ENCODE assay signal across 1 cellular context in genomic region chr4:71006203-71006907, GRCh38.
A peak's percentile ranks its signal among the peaks of the same experiment; 100 is the strongest.
TF ChIP-seq lines count a peak whose summit lies in the region.

No MANE protein-coding gene starts in this region.

TF ChIP-seq in GM12878, 131 proteins besides CTCF, POLR2A, EP300 and RAD21 (continued from another document):
- TF ChIP-seq PKNOX1 (IDR thresholded peaks at IDR 0.05) (peak; percentile 91), ATF2 (IDR thresholded peaks at IDR 0.05; ENCODE audit: low read length) (peak; percentile 74; the same call in 1 of the 2 replicates), NKRF (conservative IDR thresholded peaks at IDR 0.05) (no peak), SPI1 (IDR thresholded peaks at IDR 0.05; ENCODE audit: borderline replicate concordance, insufficient read depth, low read depth, low read length) (peak; percentile 45; the same call in 1 of the 2 replicates), NFIC (IDR thresholded peaks at IDR 0.05; ENCODE audit: low read depth, low read length) (peak; percentile 84), POU2F2 (IDR thresholded peaks at IDR 0.05; ENCODE audit: borderline replicate concordance, low read depth, low read length) (no peak), TCF7 (IDR thresholded peaks at IDR 0.05; ENCODE audit: borderline replicate concordance) (no peak), SMAD5 (IDR thresholded peaks at IDR 0.05; ENCODE audit: low read depth) (no peak), YY1 (IDR thresholded peaks at IDR 0.05; ENCODE audit: low read depth, low read length) (no peak), NR2F1 (conservative IDR thresholded peaks at IDR 0.05) (no peak), MAX (IDR thresholded peaks at IDR 0.05; ENCODE audit: low read depth, low read length) (no peak), MEF2A (IDR thresholded peaks at IDR 0.05; ENCODE audit: insufficient read depth, low read depth, low read length) (peak; percentile 46; the same call in 1 of the 2 replicates), KDM1A (IDR thresholded peaks at IDR 0.05; ENCODE audit: borderline replicate concordance) (no peak), CEBPB (IDR thresholded peaks at IDR 0.05; ENCODE audit: borderline replicate concordance in 1 of 2, low read depth in 2 of 2, low read length in 2 of 2) (peak in 1 of 2 experiments; percentile 39; a peak in 1 of 4 replicates), BCL3 (IDR thresholded peaks at IDR 0.05; ENCODE audit: borderline replicate concordance, insufficient read depth, low read depth, low read length, poor library complexity, severe bottlenecking) (no peak), IRF4 (IDR thresholded peaks at IDR 0.05; ENCODE audit: low read depth, low read length) (0 out of 2 replicates have a peak, but pooled peaks have one; percentile 16), ZNF207 (IDR thresholded peaks at IDR 0.05; ENCODE audit: borderline replicate concordance) (no peak), KLF5 (IDR thresholded peaks at IDR 0.05; ENCODE audit: partially characterized antibody) (no peak), YBX1 (IDR thresholded peaks at IDR 0.05) (no peak), PBX3 (IDR thresholded peaks at IDR 0.05; ENCODE audit: insufficient replicate concordance, low read depth, low read length) (peak; percentile 57), ATF7 (IDR thresholded peaks at IDR 0.05; ENCODE audit: low read depth) (peak; percentile 64), KAT2A (conservative IDR thresholded peaks at IDR 0.05; ENCODE audit: control insufficient read depth, low read depth, low read length) (no peak), JUNB (IDR thresholded peaks at IDR 0.05) (0 out of 2 replicates have a peak, but pooled peaks have one; percentile 10), PRDM15 (CRISPR knock-in tag; IDR thresholded peaks at IDR 0.05) (no peak), MTA3 (IDR thresholded peaks at IDR 0.05; ENCODE audit: borderline replicate concordance, low read length) (peak; percentile 49; the same call in 1 of the 2 replicates), GATAD2B (conservative IDR thresholded peaks at IDR 0.05; ENCODE audit: low read depth) (0 out of 2 replicates have a peak, but pooled peaks have one; percentile 30), POLR2AphosphoS2 (IDR thresholded peaks at IDR 0.05; ENCODE audit: low read depth, low read length) (no peak), ZNF384 (IDR thresholded peaks at IDR 0.05; ENCODE audit: borderline replicate concordance, low read depth, low read length) (peak; percentile 63; the same call in 1 of the 2 replicates), RUNX3 (IDR thresholded peaks at IDR 0.05; ENCODE audit: low read length) (peak; percentile 87), SIN3A (IDR thresholded peaks at IDR 0.05; ENCODE audit: low read depth, low read length) (no peak), TCF3 (IDR thresholded peaks at IDR 0.05; ENCODE audit: borderline replicate concordance, insufficient read depth, low read depth, low read length) (no peak), MTA2 (IDR thresholded peaks at IDR 0.05; ENCODE audit: low read depth) (peak; percentile 55; the same call in 1 of the 2 replicates), CREB1 (IDR thresholded peaks at IDR 0.05; ENCODE audit: low read depth) (peak; percentile 64), ZNF24 (IDR thresholded peaks at IDR 0.05) (0 out of 2 replicates have a peak, but pooled peaks have one; percentile 27), ZNF622 (IDR thresholded peaks at IDR 0.05) (no peak), CREM (IDR thresholded peaks at IDR 0.05; ENCODE audit: low read depth) (peak; percentile 52; the same call in 1 of the 2 replicates), TCF12 (IDR thresholded peaks at IDR 0.05; ENCODE audit: low read depth, low read length) (peak; percentile 65; the same call in 1 of the 2 replicates), FOXM1 (IDR thresholded peaks at IDR 0.05; ENCODE audit: low read depth, low read length) (peak; percentile 69; the same call in 1 of the 2 replicates), ZZZ3 (IDR thresholded peaks at IDR 0.05; ENCODE audit: control insufficient read depth, insufficient read length, low read depth) (no peak), HDAC6 (IDR thresholded peaks at IDR 0.05; ENCODE audit: unreplicated experiment) (no peak), MXI1 (IDR thresholded peaks at IDR 0.05; ENCODE audit: low read depth, low read length) (peak; percentile 51; the same call in 1 of the 2 replicates), CBX5 (IDR thresholded peaks at IDR 0.05; ENCODE audit: low read depth) (peak; percentile 76; the same call in 1 of the 2 replicates), DPF2 (IDR thresholded peaks at IDR 0.05) (peak; percentile 38; the same call in 1 of the 2 replicates), IKZF1 (conservative IDR thresholded peaks at IDR 0.05) (peak; percentile 84), HDAC2 (IDR thresholded peaks at IDR 0.05) (no peak), SREBF2 (IDR thresholded peaks at IDR 0.05; ENCODE audit: low read length) (no peak), SKIL (IDR thresholded peaks at IDR 0.05; ENCODE audit: low read depth, poor library complexity, severe bottlenecking) (peak; percentile 40), IKZF2 (IDR thresholded peaks at IDR 0.05) (peak; percentile 93 to 94), CEBPZ (IDR thresholded peaks at IDR 0.05; ENCODE audit: low read depth, low read length) (no peak), EED (IDR thresholded peaks at IDR 0.05; ENCODE audit: low read depth) (peak; percentile 63)
